In the genomic region with DNA sequence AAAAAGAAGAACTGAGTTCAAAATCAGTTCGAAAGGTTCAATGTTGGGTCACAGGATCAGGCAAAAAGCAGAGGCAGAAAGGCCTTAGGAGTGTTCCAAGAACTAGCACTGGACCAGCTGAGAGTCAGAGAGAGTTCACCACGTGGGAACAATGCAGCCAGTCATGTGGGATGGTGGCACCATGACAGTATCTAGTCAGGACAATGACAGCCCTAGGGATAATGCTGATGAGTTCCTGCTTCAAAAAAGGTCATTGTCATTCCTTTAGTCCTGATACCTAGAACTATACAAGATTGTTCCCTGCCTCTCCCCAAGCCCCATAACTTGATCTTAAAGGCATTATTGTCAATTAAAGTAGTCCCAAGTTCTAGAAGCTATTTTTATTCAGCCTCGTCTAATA, we compare ENCODE assay signal across 14 cellular contexts. TPM values are rescaled to one million over a fixed set of nuclear protein-coding genes. Genes with fewer than 3 reads are reported as not detected.
A peak's percentile ranks its signal among the peaks of the same experiment; 100 is the strongest.
DNase-seq lines count a peak whose midpoint lies in the region; ATAC-seq and TF ChIP-seq lines count a peak whose summit lies in the region.
"Not testable (repeated sequence)": the region's sequence is repeated elsewhere in the genome, so short reads cannot be mapped to it uniquely, and the experiment has no call there.
"Had no signal": no experiment of that assay in that cellular context is flagged by ENCODE, and none has a peak within 500 bp of the region (broad histone marks: within the 10 kb centered on the region; RNA-seq: fewer than 3 reads in every experiment).

No MANE protein-coding gene starts in this region.

- H3K36me3 Mint-ChIP-seq in WTC11: not testable (repeated sequence)

- DNase-seq in GM12865 (ENCODE audit: low read depth) (peak; percentile 0), M059J (ENCODE audit: low read depth) (peak; percentile 26), epithelial cell of esophagus (ENCODE audit: low read depth) (peak; percentile 0), head of caudate nucleus (peak in 39 of 42 donors; percentile 2 to 82 (median 36)), medulla oblongata (ENCODE audit: extremely low spot score) (peak; percentile 42), posterior cingulate gyrus (peak in 6 of 10 donors; percentile 2 to 91 (median 24))
- DNase-seq in WTC11 (ENCODE audit: low spot score): not testable (repeated sequence)

- not testable (repeated sequence) for H3K27me3 Mint-ChIP-seq in WTC11 (ENCODE audit: low read depth)

- CTCF ChIA-PET in WTC11 (lab: Charles Lee): not testable (repeated sequence)

- not testable (repeated sequence) for H3K9me3 Mint-ChIP-seq in WTC11

- ATAC-seq in WTC11: not testable (repeated sequence)

- intact Hi-C loops in head of caudate nucleus (cut with DNase I); posterior cingulate gyrus (cut with DNase I): not testable (repeated sequence)

- H3K4me1 Mint-ChIP-seq in WTC11: peaks cover 21% of the 10 kb centered on the region

- not testable (repeated sequence) for H3K4me3 ChIP-seq in GM12865 (ENCODE audit: low read depth, low read length); epithelial cell of esophagus (ENCODE audit: low read length)

- not testable (repeated sequence) for H3K4me3 Mint-ChIP-seq in WTC11

- POLR2A ChIA-PET in WTC11 (lab: Charles Lee): not testable (repeated sequence)

- peak overlapping the region; percentile 26; the same call in 1 of the 2 replicates for H3K27ac Mint-ChIP-seq in WTC11

- TF ChIP-seq CTCF in GM12865 (IDR thresholded peaks at IDR 0.05; ENCODE audit: insufficient read depth, low read depth, low read length, missing control alignments); WTC11 (IDR thresholded peaks at IDR 0.05); epithelial cell of esophagus (IDR thresholded peaks at IDR 0.05; ENCODE audit: insufficient read depth, low read depth, low read length, missing control alignments): not testable (repeated sequence)

TF ChIP-seq in WTC11, 78 proteins besides CTCF, POLR2A, EP300 and RAD21:
- 0 out of 2 replicates have a peak, but pooled peaks have one; percentile 21 for TF ChIP-seq ZMAT4 (CRISPR knock-in tag; IDR thresholded peaks at IDR 0.05)

RNA-seq across cellular contexts. Expression of gene ARHGEF5, which starts 3.5 kb away (rescaled TPM):
- total RNA-seq in M059J (2014; rRNA removed; shearing (Covaris generic)): 3.3 and 4.2 TPM in 2 replicates
- 80.1 to 115 TPM (median 104 TPM) in 3 replicates for total RNA-seq in WTC11 (2021)
- total RNA-seq: A172, HFFc6 had no signal

RNA-seq across cellular contexts. Expression of gene OR2A1, which starts 39.4 kb away (rescaled TPM):
- total RNA-seq in M059J (2014; rRNA removed; shearing (Covaris generic)): 0.05 TPM in 1 of 2 replicates, not detected in the other
- 0.15 to 0.27 TPM in 2 of 3 replicates, not detected in the other for total RNA-seq in WTC11 (2021)
- total RNA-seq: A172, HFFc6, K562, MCF 10A, Right ventricle myocardium superior, SJSA1 had no signal

RNA-seq across cellular contexts. Expression of gene NOBOX, which starts 51.8 kb away (rescaled TPM):
- total RNA-seq in M059J (2014; rRNA removed; shearing (Covaris generic)): not detected in 2 replicates
- total RNA-seq in WTC11 (2021): not detected in 3 replicates
- total RNA-seq: A172; CD4-positive, alpha-beta T cell; HFFc6; K562; MCF 10A; Right ventricle myocardium superior; SJSA1 had no signal

Comparison
In these comparisons a context has a peak if more than half of its experiments do, and no peak if none do; other contexts are left out.
1. RNA of gene ARHGEF5, which starts 3.5 kb away (total RNA-seq): 80.1 to 115 TPM in WTC11; 3.3 to 4.2 TPM in M059J; every median in the first group is over 10 times any median in the second.